Comparison of ENCODE assay signal across 12 cellular contexts in genomic region chr13:96946709-96947311, GRCh38.
"Had no signal": no experiment of that assay in that cellular context is flagged by ENCODE, and none has a peak within 500 bp of the region (broad histone marks: within the 10 kb centered on the region; RNA-seq: fewer than 3 reads in every experiment).

No MANE protein-coding gene starts in this region.

- H3K36me3 ChIP-seq: gastroesophageal sphincter, neutrophil, spleen, suprapubic skin had no signal

- H3K27me3 ChIP-seq: gastroesophageal sphincter, neutrophil, spleen, suprapubic skin had no signal

- H3K27ac ChIP-seq: gastroesophageal sphincter, neutrophil, spleen, suprapubic skin had no signal

- H3K4me1 ChIP-seq: gastroesophageal sphincter, spleen, suprapubic skin had no signal

- ATAC-seq: gastroesophageal sphincter had no signal

- DNase-seq: activated CD4-positive, alpha-beta T cell treated with anti-CD3 and anti-CD28 coated beads, Interleukin-2, amount 50 U/mL, for 4 hours; activated CD4-positive, CD25-positive, alpha-beta regulatory T cell treated with anti-CD3 and anti-CD28 coated beads, Interleukin-2, amount 50 U/mL, for 72 hours; activated T-cell treated with anti-CD3 and anti-CD28 coated beads, Interleukin-2, amount 50 U/mL, for 1 hour; amygdala; retina; spleen; stimulated activated CD4-positive, alpha-beta T cell treated with anti-CD3 and anti-CD28 coated beads, Interleukin-1b, Interleukin-23, amount 100 ng/mL, for 48 hours; stimulated activated naive CD4-positive, alpha-beta T cell treated with Interleukin-2 at 50 U/mL for 16 hours; SW 1271 had no signal

- H3K4me3 ChIP-seq: gastroesophageal sphincter, spleen, suprapubic skin had no signal

- H3K9me3 ChIP-seq: gastroesophageal sphincter, neutrophil, spleen, suprapubic skin had no signal
